Comparison of ENCODE assay signal across 8 cellular contexts in genomic region chr3:87260270-87260669, GRCh38. TPM values are rescaled to one million over a fixed set of nuclear protein-coding genes. Genes with fewer than 3 reads are reported as not detected.
DNase-seq lines count a peak whose midpoint lies in the region; ATAC-seq and TF ChIP-seq lines count a peak whose summit lies in the region.

No MANE protein-coding gene starts in this region.

- WGBS in SK-N-SH (ENCODE audit: low lambda C conversion rate) = 22% methylated on average over 4 of the region's 4 CpGs
- WGBS in mesenchymal stem cell = 43% methylated on average over 1 of the region's 4 CpGs
- WGBS in upper lobe of left lung, 2 donors = 33 to 41% methylated on average over 4 of the region's 4 CpGs

- H2BK5ac ChIP-seq in mesenchymal stem cell (ENCODE audit: low read depth, low read length, poor library complexity, severe bottlenecking) = no peak overlapping the region

- POLR2A ChIA-PET in SK-N-SH (lab: Yijun Ruan, JAX) = no interaction called here

- H3K27ac ChIP-seq in SK-N-SH (ENCODE audit: low read depth in 2 of 2, low read length in 1 of 2) (no peak overlapping the region), mesenchymal stem cell (ENCODE audit: low read length, poor library complexity, severe bottlenecking) (no peak overlapping the region), upper lobe of left lung (no peak overlapping the region)

- H3K27me3 ChIP-seq in SK-N-SH (ENCODE audit: insufficient read depth) (no peaks in the 10 kb centered on the region), mesenchymal stem cell (ENCODE audit: control insufficient read depth in 1 of 2, insufficient read depth in 1 of 2, low read length in 2 of 2) (no peaks in the 10 kb centered on the region), upper lobe of left lung (no peaks in the 10 kb centered on the region)

- no peak for TF ChIP-seq POLR2A in upper lobe of left lung (IDR thresholded peaks at IDR 0.05)

- no peak overlapping the region for H2AK5ac ChIP-seq in mesenchymal stem cell (ENCODE audit: low read length, severe bottlenecking)

- peak; percentile 40 for TF ChIP-seq RAD21 in SK-N-SH (IDR thresholded peaks at IDR 0.05; ENCODE audit: low read length)

- H2BK15ac ChIP-seq in mesenchymal stem cell (ENCODE audit: low read depth, poor library complexity, severe bottlenecking) = no peak overlapping the region

- no peaks in the 10 kb centered on the region for H3K9me2 ChIP-seq in SK-N-SH

- no peak overlapping the region for H3K4ac ChIP-seq in mesenchymal stem cell (ENCODE audit: low read depth in 1 of 2, low read length in 2 of 2)

- TF ChIP-seq EP300 in SK-N-SH (IDR thresholded peaks at IDR 0.05; ENCODE audit: borderline replicate concordance in 1 of 2, low read depth in 1 of 2, low read length in 1 of 2) (no peak), upper lobe of left lung (IDR thresholded peaks at IDR 0.05) (no peak)

- H3K79me2 ChIP-seq in SK-N-SH (ENCODE audit: insufficient read depth) = no peaks in the 10 kb centered on the region

- H3K36me3 ChIP-seq in SK-N-SH (replicated peaks in 1 of 2; ENCODE audit: control insufficient read depth in 1 of 2, insufficient read depth in 2 of 2, low read length in 1 of 2) (no peaks in the 10 kb centered on the region), mesenchymal stem cell (ENCODE audit: control insufficient read depth in 1 of 2, insufficient read depth in 2 of 2, low read depth in 1 of 2, low read length in 2 of 2) (peaks cover 0 to 10% of the 10 kb centered on the region in 2 experiments), upper lobe of left lung (no peaks in the 10 kb centered on the region)

- no peak overlapping the region for H4K8ac ChIP-seq in mesenchymal stem cell (ENCODE audit: low read length)

- H3K4me1 ChIP-seq in SK-N-SH (ENCODE audit: control insufficient read depth in 1 of 2, insufficient read depth in 2 of 2, low read depth in 1 of 2, low read length in 1 of 2) = peaks cover 0 to 5% of the 10 kb centered on the region in 2 experiments; a peak in 1 of 4 replicates
- no peaks in the 10 kb centered on the region for H3K4me1 ChIP-seq in mesenchymal stem cell (ENCODE audit: control insufficient read depth, insufficient read depth, low read depth, low read length)
- no peaks in the 10 kb centered on the region for H3K4me1 ChIP-seq in upper lobe of left lung

- no peak overlapping the region for H3K18ac ChIP-seq in mesenchymal stem cell (ENCODE audit: low read depth in 1 of 2, low read length in 2 of 2)

- DNase-seq in NCI-H146 (lab: John Stamatoyannopoulos, UW) (peak; percentile 32), NCI-H146 treated with DMSO at 0.1 percent for 48 hours (lab: John Stamatoyannopoulos, UW; ENCODE audit: unreplicated experiment) (no peak), SK-N-SH (peak; percentile 15), cerebellar cortex (ENCODE audit: low spot score) (peak; percentile 50), mesenchymal stem cell (peak; percentile 64), upper lobe of left lung (no peak)

- H3K79me1 ChIP-seq in mesenchymal stem cell (replicated peaks; ENCODE audit: low read length, poor library complexity, severe bottlenecking) = no peaks in the 10 kb centered on the region

- H4K20me1 ChIP-seq in SK-N-SH (ENCODE audit: insufficient read depth) = no peaks in the 10 kb centered on the region

- H3K4me2 ChIP-seq in SK-N-SH (no peak overlapping the region), mesenchymal stem cell (ENCODE audit: low read length, poor library complexity, severe bottlenecking) (no peak overlapping the region)

- H3K14ac ChIP-seq in mesenchymal stem cell (ENCODE audit: low read length in 2 of 2) = no peak overlapping the region

- H2AFZ ChIP-seq in SK-N-SH (ENCODE audit: low read depth) = no peak overlapping the region
- H2AFZ ChIP-seq in mesenchymal stem cell (ENCODE audit: low read depth, low read length) = no peak overlapping the region

- H3K9me3 ChIP-seq in SK-N-SH (no peaks in the 10 kb centered on the region), mesenchymal stem cell (ENCODE audit: control insufficient read depth, low read length) (no peaks in the 10 kb centered on the region), upper lobe of left lung (no peaks in the 10 kb centered on the region)

- H2BK12ac ChIP-seq in mesenchymal stem cell (ENCODE audit: low read length in 2 of 2) = no peak overlapping the region

- H3K9ac ChIP-seq in SK-N-SH (no peak overlapping the region), mesenchymal stem cell (ENCODE audit: low read length) (peak overlapping the region; percentile 78)

- no peaks in the 10 kb centered on the region for H3F3A ChIP-seq in SK-N-SH (replicated peaks; ENCODE audit: insufficient read depth)

- H2BK120ac ChIP-seq in mesenchymal stem cell (ENCODE audit: low read depth, low read length) = no peak overlapping the region

- no peak overlapping the region for H3K23ac ChIP-seq in mesenchymal stem cell (ENCODE audit: low read length in 2 of 2)

- TF ChIP-seq CTCF in SK-N-SH (IDR thresholded peaks at IDR 0.05) = peak; percentile 80
- TF ChIP-seq CTCF in upper lobe of left lung (IDR thresholded peaks at IDR 0.05) = peak; percentile 23 to 62 (median 44)

- no peak overlapping the region for H4K91ac ChIP-seq in mesenchymal stem cell (ENCODE audit: low read length)

- ATAC-seq in GM18868 (IDR thresholded peaks at IDR 0.05; ENCODE audit: unreplicated experiment) (peak; percentile 91), HG03457 (IDR thresholded peaks at IDR 0.05; ENCODE audit: unreplicated experiment) (peak; percentile 52), upper lobe of left lung (ENCODE audit: low FRiP score in 2 of 2) (peak in 1 of 2 donors; percentile 61)

- CTCF ChIA-PET in SK-N-SH (lab: Yijun Ruan, JAX) = interaction anchor here (0.6 to 3.4 kb wide), 24 partner anchors 9 to 1439 kb away, joined by 3 to 28 read pairs (median 4); no protein-coding TSS in a partner anchor

- H3K4me3 ChIP-seq in SK-N-SH (ENCODE audit: low read depth in 2 of 2, low read length in 1 of 2) = no peak overlapping the region
- peak overlapping the region in 1 of 2 experiments; percentile 23 for H3K4me3 ChIP-seq in mesenchymal stem cell (ENCODE audit: insufficient read depth in 1 of 2, low read depth in 1 of 2, low read length in 2 of 2)
- H3K4me3 ChIP-seq in upper lobe of left lung = no peak overlapping the region

TF ChIP-seq in SK-N-SH, 30 proteins besides CTCF, POLR2A, EP300 and RAD21:
- peak; percentile 21; the same call in 1 of the 2 replicates for TF ChIP-seq SMC3 (IDR thresholded peaks at IDR 0.05; ENCODE audit: low read depth, low read length)
- TF ChIP-seq TCF12 (IDR thresholded peaks at IDR 0.05) = no peak

RNA-seq across cellular contexts. Expression of gene POU1F1, which starts 16.1 kb away (rescaled TPM):
- not detected in 2 replicates for polyA plus RNA-seq in SK-N-SH (2012; rRNA removed)
- polyA plus RNA-seq in SK-N-SH (2012; cell fraction: cytosol; rRNA removed) = not detected in 2 replicates
- polyA plus RNA-seq in SK-N-SH (2012; cell fraction: nucleus; rRNA removed) = not detected in 2 replicates
- polyA plus RNA-seq in mesenchymal stem cell (2013, experiment 1 of 2) = not detected
- polyA plus RNA-seq in mesenchymal stem cell (2013, experiment 2 of 2) = not detected
- total RNA-seq in upper lobe of left lung = not detected

RNA-seq across cellular contexts. Expression of gene CHMP2B, which starts 33.2 kb away (rescaled TPM):
- 8.5 and 8.6 TPM in 2 replicates for polyA plus RNA-seq in SK-N-SH (2012; rRNA removed)
- polyA plus RNA-seq in SK-N-SH (2012; cell fraction: cytosol; rRNA removed) = 10.0 and 13.8 TPM in 2 replicates
- 5.0 and 6.8 TPM in 2 replicates for polyA plus RNA-seq in SK-N-SH (2012; cell fraction: nucleus; rRNA removed)
- 45.3 TPM for polyA plus RNA-seq in mesenchymal stem cell (2013, experiment 1 of 2)
- polyA plus RNA-seq in mesenchymal stem cell (2013, experiment 2 of 2) = 45.2 TPM
- 10 to 100 TPM; 15.7 to 56.3 (median 38.9) TPM for total RNA-seq in upper lobe of left lung

Comparison
In these comparisons a context has a peak if more than half of its experiments do, and no peak if none do; other contexts are left out.
1. DNase-seq: peak in NCI-H146 (single experiment), SK-N-SH (single experiment), cerebellar cortex (single experiment) and mesenchymal stem cell (single experiment); none in NCI-H146 treated with DMSO at 0.1 percent for 48 hours (single experiment) and upper lobe of left lung (0 of 2).